8 cellular contexts compared by ENCODE assay signal in the genomic region with DNA sequence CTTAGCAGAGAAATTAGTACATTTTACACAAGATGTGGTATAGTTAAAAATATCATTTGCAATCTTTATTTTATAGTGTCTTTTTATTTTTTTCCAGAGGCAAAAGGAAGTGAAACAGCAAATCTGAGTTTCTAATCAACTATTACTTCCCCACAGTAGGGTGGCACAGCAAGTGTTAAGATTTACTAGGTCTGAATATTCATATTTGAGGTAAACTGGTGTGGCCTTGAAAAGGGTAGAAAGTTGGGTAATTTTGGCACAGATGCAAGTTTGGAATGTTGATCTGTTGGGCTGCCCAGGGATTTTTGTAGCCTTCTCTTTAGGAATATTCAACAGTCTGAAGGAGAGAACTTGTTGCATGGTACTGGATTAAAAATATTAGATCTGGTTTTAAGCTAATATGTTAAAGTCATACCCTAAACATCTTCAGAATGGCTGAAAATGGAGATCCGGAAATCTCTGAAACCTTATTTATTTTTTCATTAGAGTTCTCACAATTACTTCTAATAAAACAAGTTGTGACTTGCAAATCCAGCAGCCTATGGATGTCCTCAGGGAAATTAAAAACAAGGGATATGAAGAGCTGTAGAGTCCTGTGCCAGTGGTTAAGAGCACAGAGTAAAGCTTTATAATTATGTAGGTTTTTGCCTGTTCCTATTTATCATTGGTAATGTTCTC. TPM values are rescaled to one million over a fixed set of nuclear protein-coding genes. Genes with fewer than 3 reads are reported as not detected.
DNase-seq lines count a peak whose midpoint lies in the region; ATAC-seq, FAIRE-seq and TF ChIP-seq lines count a peak whose summit lies in the region.

No MANE protein-coding gene starts in this region.

- no peak for TF ChIP-seq POLR2A in stomach (IDR thresholded peaks at IDR 0.05)

- peaks cover 93% of the 10 kb centered on the region for H3K4me1 Mint-ChIP-seq in activated T-helper 1 cell treated with anti-CD3 and anti-CD28 coated beads, Interleukin-12 subunit alpha, Interleukin-12 subunit beta, Interleukin-2, Interleukin-4 antibody, amounts not matched to agents 30 ng/mL and 10 ng/mL and 1 ng/mL, durations not matched to agents 14 hours and 24 hours and 36 hours (ENCODE audit: low read depth)

- no peaks in the 10 kb centered on the region for H3K9me3 ChIP-seq in stomach
- H3K9me3 ChIP-seq in kidney (ENCODE audit: control insufficient read depth in 1 of 2, low read length in 2 of 2): no peaks in the 10 kb centered on the region

- H3K9me3 Mint-ChIP-seq in activated T-helper 1 cell treated with anti-CD3 and anti-CD28 coated beads, Interleukin-12 subunit alpha, Interleukin-12 subunit beta, Interleukin-2, Interleukin-4 antibody, amounts not matched to agents 30 ng/mL and 10 ng/mL and 1 ng/mL, durations not matched to agents 14 hours and 24 hours and 36 hours: peaks cover 15% of the 10 kb centered on the region

- H3K4me3 ChIP-seq in mesendoderm (ENCODE audit: low read length): no peak overlapping the region
- H3K4me3 ChIP-seq in stomach: no peak overlapping the region
- H3K4me3 ChIP-seq in kidney (ENCODE audit: low read length in 2 of 2): no peak overlapping the region

- no peaks in the 10 kb centered on the region for H3K27me3 Mint-ChIP-seq in activated T-helper 1 cell treated with anti-CD3 and anti-CD28 coated beads, Interleukin-12 subunit alpha, Interleukin-12 subunit beta, Interleukin-2, Interleukin-4 antibody, amounts not matched to agents 30 ng/mL and 10 ng/mL and 1 ng/mL, durations not matched to agents 14 hours and 24 hours and 36 hours (ENCODE audit: insufficient read depth)

- no peaks in the 10 kb centered on the region for H3K79me2 ChIP-seq in mesendoderm (ENCODE audit: control insufficient read depth, insufficient read depth, low read length)

- H3K9ac ChIP-seq in mesendoderm (ENCODE audit: low read length): no peak overlapping the region
- H3K9ac ChIP-seq in kidney (ENCODE audit: low read length in 2 of 2): no peak overlapping the region

- intact Hi-C loops in activated T-helper 1 cell treated with anti-CD3 and anti-CD28 coated beads, Interleukin-12 subunit alpha, Interleukin-12 subunit beta, Interleukin-2, Interleukin-4 antibody, amounts not matched to agents 30 ng/mL and 10 ng/mL and 1 ng/mL, durations not matched to agents 14 hours and 24 hours and 36 hours (cut with micrococcal nuclease): no loop called here
- intact Hi-C loops in stomach (cut with DNase I; ENCODE audit: low total_unique reads) (no loop called here), kidney (cut with DNase I) (no loop called here)

- TF ChIP-seq CTCF in GM10266 (IDR thresholded peaks at IDR 0.05; ENCODE audit: control insufficient read depth, insufficient read depth, low read depth, missing control alignments) (no peak), stomach (IDR thresholded peaks at IDR 0.05) (no peak), kidney (IDR thresholded peaks at IDR 0.05; ENCODE audit: borderline replicate concordance, extremely low read depth, insufficient read depth) (no peak)

- H3K36me3 ChIP-seq in mesendoderm (ENCODE audit: control insufficient read depth, insufficient read depth, low read length) (no peaks in the 10 kb centered on the region), stomach (peaks cover 0 to 7% (median 0%) of the 10 kb centered on the region in 4 donors), kidney (ENCODE audit: control insufficient read depth in 1 of 2, insufficient read depth in 2 of 2, low read length in 2 of 2) (no peaks in the 10 kb centered on the region)

- no peak overlapping the region for H3K18ac ChIP-seq in mesendoderm (ENCODE audit: low read length)

- no peak for FAIRE-seq in kidney (lab: Jason Lieb, UNC)

- peaks cover 70% of the 10 kb centered on the region for H3K36me3 Mint-ChIP-seq in activated T-helper 1 cell treated with anti-CD3 and anti-CD28 coated beads, Interleukin-12 subunit alpha, Interleukin-12 subunit beta, Interleukin-2, Interleukin-4 antibody, amounts not matched to agents 30 ng/mL and 10 ng/mL and 1 ng/mL, durations not matched to agents 14 hours and 24 hours and 36 hours (ENCODE audit: low read depth)

- ATAC-seq in HG03432 (IDR thresholded peaks at IDR 0.05; ENCODE audit: unreplicated experiment) (peak; percentile 13), GM21423 (IDR thresholded peaks at IDR 0.05; ENCODE audit: unreplicated experiment) (no peak)

- no peak overlapping the region for H2AK5ac ChIP-seq in mesendoderm (ENCODE audit: low read length)

- H2BK5ac ChIP-seq in mesendoderm (ENCODE audit: low read length): no peak overlapping the region

- no CpG with 5 or more reads among the region's 1 CpG for WGBS in mesendoderm (ENCODE audit: extremely low coverage, insufficient coverage, low lambda C conversion rate)
- 79 to 97% (median 88%) methylated on average over 1 of the region's 1 CpG for WGBS in stomach, 5 donors

- peak overlapping the region; percentile 27 for H3K27ac Mint-ChIP-seq in activated T-helper 1 cell treated with anti-CD3 and anti-CD28 coated beads, Interleukin-12 subunit alpha, Interleukin-12 subunit beta, Interleukin-2, Interleukin-4 antibody, amounts not matched to agents 30 ng/mL and 10 ng/mL and 1 ng/mL, durations not matched to agents 14 hours and 24 hours and 36 hours

- peak; percentile 24 for DNase-seq in EH (ENCODE audit: low read depth)
- no peak for DNase-seq in activated T-helper 1 cell treated with anti-CD3 and anti-CD28 coated beads, Interleukin-12 subunit alpha, Interleukin-12 subunit beta, Interleukin-2, Interleukin-4 antibody, amounts not matched to agents 30 ng/mL and 10 ng/mL and 1 ng/mL, durations not matched to agents 14 hours and 24 hours and 36 hours (ENCODE audit: low spot score)
- no peak for DNase-seq in mesendoderm
- DNase-seq in GM10266 (ENCODE audit: extremely low spot score): no peak
- DNase-seq in stomach: no peak
- DNase-seq in kidney: no peak

- H3K23ac ChIP-seq in mesendoderm (ENCODE audit: low read length): no peak overlapping the region

- no peak overlapping the region for H4K5ac ChIP-seq in mesendoderm (ENCODE audit: low read length)

- H3K27me3 ChIP-seq in mesendoderm (ENCODE audit: insufficient read depth, low read length, poor library complexity) (no peaks in the 10 kb centered on the region), stomach (no peaks in the 10 kb centered on the region)

- no peak overlapping the region for H3K56ac ChIP-seq in mesendoderm (ENCODE audit: low read length)

- peaks cover 2% of the 10 kb centered on the region for H3K79me1 ChIP-seq in mesendoderm (ENCODE audit: low read length)

- H3K27ac ChIP-seq in mesendoderm (ENCODE audit: low read depth, low read length) (no peak overlapping the region), stomach (no peak overlapping the region), kidney (ENCODE audit: low read depth in 2 of 2, low read length in 2 of 2) (no peak overlapping the region)

- TF ChIP-seq EP300 in stomach (IDR thresholded peaks at IDR 0.05): no peak

- H3K4me1 ChIP-seq in mesendoderm (ENCODE audit: control insufficient read depth, low read depth, low read length): peaks cover 6% of the 10 kb centered on the region
- peaks cover 0 to 70% (median 21%) of the 10 kb centered on the region in 4 donors for H3K4me1 ChIP-seq in stomach
- H3K4me1 ChIP-seq in kidney (ENCODE audit: control insufficient read depth in 1 of 2, insufficient read depth in 1 of 2, low read depth in 1 of 2, low read length in 2 of 2): peaks cover 0 to 2% of the 10 kb centered on the region in 2 donors

- H3K4me3 Mint-ChIP-seq in activated T-helper 1 cell treated with anti-CD3 and anti-CD28 coated beads, Interleukin-12 subunit alpha, Interleukin-12 subunit beta, Interleukin-2, Interleukin-4 antibody, amounts not matched to agents 30 ng/mL and 10 ng/mL and 1 ng/mL, durations not matched to agents 14 hours and 24 hours and 36 hours: no peak overlapping the region

- H3K4ac ChIP-seq in mesendoderm (ENCODE audit: low read depth, low read length): no peak overlapping the region

- H3K4me2 ChIP-seq in mesendoderm (ENCODE audit: low read length): no peak overlapping the region

- H2BK15ac ChIP-seq in mesendoderm (replicated peaks; ENCODE audit: low read depth): peak overlapping the region; percentile 45

- no peak overlapping the region for H2BK120ac ChIP-seq in mesendoderm (ENCODE audit: low read depth, low read length)

- H4K8ac ChIP-seq in mesendoderm (ENCODE audit: low read depth, low read length): no peak overlapping the region

RNA-seq across cellular contexts. Expression of a gene that starts 10.8 kb away (rescaled TPM):
- 136 and 141 TPM in 2 replicates for total RNA-seq in activated T-helper 1 cell treated with anti-CD3 and anti-CD28 coated beads, Interleukin-12 subunit alpha, Interleukin-12 subunit beta, Interleukin-2, Interleukin-4 antibody, amounts not matched to agents 30 ng/mL and 10 ng/mL and 1 ng/mL, durations not matched to agents 14 hours and 24 hours and 36 hours
- 19.6 TPM for polyA plus RNA-seq in mesendoderm (2013, experiment 1 of 2)
- polyA plus RNA-seq in mesendoderm (2013, experiment 2 of 2): 19.5 TPM
- total RNA-seq in stomach (100 to 1,000 TPM in 1 of 5 donors, 10 to 100 TPM in 4; 12.2 to 140 (median 67.7) TPM), kidney (56.1 TPM)
- polyA plus RNA-seq in stomach (10 to 100 TPM; 19.7 to 35.0 (median 33.9) TPM), kidney (ENCODE audit: insufficient read depth, low read depth, low replicate concordance) (21.2 TPM)
